27 cellular contexts compared by ENCODE assay signal in genomic region chr7:79497728-79498127, GRCh38.
"Had no signal": no experiment of that assay in that cellular context is flagged by ENCODE, and none has a peak within 500 bp of the region (broad histone marks: within the 10 kb centered on the region; RNA-seq: fewer than 3 reads in every experiment).

No MANE protein-coding gene starts in this region.

- H3K36me3 ChIP-seq: esophagus muscularis mucosa, esophagus squamous epithelium, gastrocnemius medialis, gastroesophageal sphincter, heart left ventricle, heart right ventricle had no signal

- H3K4me1 Mint-ChIP-seq: endodermal cell had no signal

- FAIRE-seq: colon, endometrium, endothelial cell of umbilical vein, frontal cortex had no signal

- H3K4me1 ChIP-seq: esophagus muscularis mucosa, esophagus squamous epithelium, gastrocnemius medialis, gastroesophageal sphincter, heart left ventricle, heart right ventricle had no signal

- H3K27me3 ChIP-seq: dorsolateral prefrontal cortex, esophagus muscularis mucosa, esophagus squamous epithelium, foreskin keratinocyte, gastrocnemius medialis, gastroesophageal sphincter, heart left ventricle, heart right ventricle had no signal

- H3K9me3 ChIP-seq: esophagus muscularis mucosa, esophagus squamous epithelium, gastrocnemius medialis, gastroesophageal sphincter, heart left ventricle, heart right ventricle had no signal

- H3K27ac ChIP-seq: coronary artery, epithelial cell of prostate, esophagus muscularis mucosa, esophagus squamous epithelium, foreskin keratinocyte, gastrocnemius medialis, gastroesophageal sphincter, heart left ventricle, heart right ventricle had no signal

- H3K9me3 Mint-ChIP-seq: dendritic cell treated with granulocyte-macrophage colony-stimulating factor and Interleukin-4, amounts not matched to agents 40 ng/mL and 50 ng/mL, for 4 days; endodermal cell had no signal

- H3K4me3 ChIP-seq: coronary artery, dorsolateral prefrontal cortex, esophagus muscularis mucosa, esophagus squamous epithelium, gastrocnemius medialis, gastroesophageal sphincter, heart left ventricle, heart right ventricle had no signal

- H3K27me3 Mint-ChIP-seq: dendritic cell treated with granulocyte-macrophage colony-stimulating factor and Interleukin-4, amounts not matched to agents 40 ng/mL and 50 ng/mL, for 4 days; effector memory CD8-positive, alpha-beta T cell had no signal

- DNase-seq: cortex of kidney; dermis blood vessel endothelial cell; dorsolateral prefrontal cortex; effector CD4-positive, alpha-beta T cell; effector CD8-positive, alpha-beta T cell; effector memory CD4-positive, alpha-beta T cell; effector memory CD8-positive, alpha-beta T cell; endodermal cell; erythroblast; esophagus squamous epithelium; foreskin fibroblast; foreskin keratinocyte; foreskin melanocyte; gastrocnemius medialis; glutamatergic neuron; head of caudate nucleus; heart left ventricle; heart right ventricle had no signal

- H3K27ac Mint-ChIP-seq: dendritic cell treated with granulocyte-macrophage colony-stimulating factor and Interleukin-4, amounts not matched to agents 40 ng/mL and 50 ng/mL, for 4 days; effector memory CD8-positive, alpha-beta T cell; endodermal cell had no signal

- H3K4me3 Mint-ChIP-seq: dendritic cell treated with granulocyte-macrophage colony-stimulating factor and Interleukin-4, amounts not matched to agents 40 ng/mL and 50 ng/mL, for 4 days; effector memory CD8-positive, alpha-beta T cell; endodermal cell had no signal
